ENCODE assay signal across 22 cellular contexts in genomic region chr2:60453301-60453700, GRCh38.
A peak's percentile ranks its signal among the peaks of the same experiment; 100 is the strongest.
DNase-seq lines count a peak whose midpoint lies in the region; ATAC-seq and TF ChIP-seq lines count a peak whose summit lies in the region.
"Had no signal": no experiment of that assay in that cellular context is flagged by ENCODE, and none has a peak within 500 bp of the region (broad histone marks: within the 10 kb centered on the region; RNA-seq: fewer than 3 reads in every experiment).

No MANE protein-coding gene starts in this region.

- no peak overlapping the region for H3K27ac ChIP-seq in HUES6 (ENCODE audit: low read depth, low read length)
- H3K27ac ChIP-seq in smooth muscle cell (ENCODE audit: low read depth) = peak overlapping the region; percentile 63
- no peak overlapping the region for H3K27ac ChIP-seq in PC-3 (ENCODE audit: low read length)
- H3K27ac ChIP-seq: epithelial cell of prostate, psoas muscle, SJSA1 had no signal

- no peaks in the 10 kb centered on the region for H3K9me3 Mint-ChIP-seq in endothelial cell (ENCODE audit: unreplicated experiment)
- peaks cover 2% of the 10 kb centered on the region for H3K9me3 Mint-ChIP-seq in memory B cell
- H3K9me3 Mint-ChIP-seq: activated T-helper 2 cell treated with anti-CD3 and anti-CD28 coated beads, Interferon-gamma antibody, Interleukin-2, Interleukin-4, amounts not matched to agents 10 μg/mL and 5 μg/mL and 100 μg/mL, durations not matched to agents 14 hours and 24 hours and 36 hours; CD4-positive, CD25-positive, alpha-beta regulatory T cell; central memory CD8-positive, alpha-beta T cell; nephron; stimulated activated effector memory CD8-positive, alpha-beta T cell treated with anti-CD3 and anti-CD28 coated beads, Interleukin-12 subunit alpha, Interleukin-12 subunit beta, amount 100 ng/mL, for 72 hours had no signal

- H2AFZ ChIP-seq in smooth muscle cell (ENCODE audit: low read depth) (no peak overlapping the region), PC-3 (ENCODE audit: low read length) (no peak overlapping the region)

- H3K36me3 ChIP-seq in HUES6 (ENCODE audit: control insufficient read depth, insufficient read depth, low read length) (no peaks in the 10 kb centered on the region), smooth muscle cell (ENCODE audit: low read depth) (no peaks in the 10 kb centered on the region), PC-3 (ENCODE audit: low read depth, low read length) (no peaks in the 10 kb centered on the region)
- H3K36me3 ChIP-seq: SJSA1 had no signal

- H3K4me3 Mint-ChIP-seq in endothelial cell (ENCODE audit: unreplicated experiment) (no peak overlapping the region), memory B cell (no peak overlapping the region)
- H3K4me3 Mint-ChIP-seq: activated naive CD8-positive, alpha-beta T cell; CD4-positive, CD25-positive, alpha-beta regulatory T cell; central memory CD8-positive, alpha-beta T cell; nephron; stimulated activated effector memory CD8-positive, alpha-beta T cell treated with anti-CD3 and anti-CD28 coated beads, Interleukin-12 subunit alpha, Interleukin-12 subunit beta, amount 100 ng/mL, for 72 hours had no signal

- intact Hi-C loops in PC-3 (cut with micrococcal nuclease) = no loop called here

- no peaks in the 10 kb centered on the region for H3K27me3 ChIP-seq in HUES6 (ENCODE audit: control insufficient read depth, insufficient read depth, low read length)
- H3K27me3 ChIP-seq in smooth muscle cell (ENCODE audit: low read depth) = no peaks in the 10 kb centered on the region
- no peaks in the 10 kb centered on the region for H3K27me3 ChIP-seq in PC-3 (ENCODE audit: low read length)
- H3K27me3 ChIP-seq: SJSA1 had no signal

- no peak for ATAC-seq in memory B cell (ENCODE audit: low read depth)
- no peak for ATAC-seq in PC-3
- ATAC-seq in GM21825 (IDR thresholded peaks at IDR 0.05; ENCODE audit: unreplicated experiment) = no peak
- ATAC-seq: psoas muscle; stimulated activated effector memory CD8-positive, alpha-beta T cell treated with anti-CD3 and anti-CD28 coated beads, Interleukin-12 subunit alpha, Interleukin-12 subunit beta, amount 100 ng/mL, for 72 hours had no signal

- no peak for TF ChIP-seq CTCF in endothelial cell (IDR thresholded peaks at IDR 0.05; ENCODE audit: unreplicated experiment)
- no peak for TF ChIP-seq CTCF in smooth muscle cell (IDR thresholded peaks at IDR 0.05; ENCODE audit: borderline replicate concordance, insufficient read depth, poor library complexity, severe bottlenecking)
- no peak for TF ChIP-seq CTCF in PC-3 (conservative IDR thresholded peaks at IDR 0.05; ENCODE audit: low read depth, low read length)

- H3K4me1 ChIP-seq in HUES6 (ENCODE audit: control insufficient read depth, insufficient read depth, low read length) (peaks cover 26% of the 10 kb centered on the region), smooth muscle cell (ENCODE audit: low read depth) (peaks cover 18% of the 10 kb centered on the region), PC-3 (ENCODE audit: insufficient read depth, low read length) (no peaks in the 10 kb centered on the region)
- H3K4me1 ChIP-seq: psoas muscle, SJSA1 had no signal

- H3K4me1 Mint-ChIP-seq in endothelial cell (ENCODE audit: unreplicated experiment) = peaks cover 14% of the 10 kb centered on the region
- H3K4me1 Mint-ChIP-seq in memory B cell = peaks cover 28% of the 10 kb centered on the region
- H3K4me1 Mint-ChIP-seq: CD4-positive, CD25-positive, alpha-beta regulatory T cell; central memory CD8-positive, alpha-beta T cell; stimulated activated effector memory CD8-positive, alpha-beta T cell treated with anti-CD3 and anti-CD28 coated beads, Interleukin-12 subunit alpha, Interleukin-12 subunit beta, amount 100 ng/mL, for 72 hours had no signal

- peak overlapping the region; percentile 77 for H3K27ac Mint-ChIP-seq in endothelial cell (ENCODE audit: unreplicated experiment)
- H3K27ac Mint-ChIP-seq in memory B cell = peak overlapping the region; percentile 89
- H3K27ac Mint-ChIP-seq: activated naive CD8-positive, alpha-beta T cell; activated T-helper 2 cell treated with anti-CD3 and anti-CD28 coated beads, Interferon-gamma antibody, Interleukin-2, Interleukin-4, amounts not matched to agents 10 μg/mL and 5 μg/mL and 100 μg/mL, durations not matched to agents 14 hours and 24 hours and 36 hours; CD4-positive, CD25-positive, alpha-beta regulatory T cell; stimulated activated effector memory CD8-positive, alpha-beta T cell treated with anti-CD3 and anti-CD28 coated beads, Interleukin-12 subunit alpha, Interleukin-12 subunit beta, amount 100 ng/mL, for 72 hours had no signal

- H3F3A ChIP-seq in smooth muscle cell (ENCODE audit: low read depth) (peaks cover 6% of the 10 kb centered on the region), PC-3 (ENCODE audit: low read length, unreplicated experiment) (no peaks in the 10 kb centered on the region)

- no peaks in the 10 kb centered on the region for H3K36me3 Mint-ChIP-seq in endothelial cell (ENCODE audit: low read depth, unreplicated experiment)
- peaks cover 25% of the 10 kb centered on the region for H3K36me3 Mint-ChIP-seq in memory B cell
- H3K36me3 Mint-ChIP-seq: activated naive CD8-positive, alpha-beta T cell; CD4-positive, CD25-positive, alpha-beta regulatory T cell; stimulated activated effector memory CD8-positive, alpha-beta T cell treated with anti-CD3 and anti-CD28 coated beads, Interleukin-12 subunit alpha, Interleukin-12 subunit beta, amount 100 ng/mL, for 72 hours had no signal

- H3K9me3 ChIP-seq in HUES6 (ENCODE audit: control insufficient read depth, insufficient read depth, low read depth, low read length) (no peaks in the 10 kb centered on the region), smooth muscle cell (replicated peaks; ENCODE audit: low read depth) (no peaks in the 10 kb centered on the region), PC-3 (ENCODE audit: low read length) (no peaks in the 10 kb centered on the region)
- H3K9me3 ChIP-seq: psoas muscle, SJSA1 had no signal

- POLR2A ChIA-PET in PC-3 (lab: Charles Lee; ENCODE audit: unreplicated experiment) = no interaction called here

- DNase-seq in endothelial cell (ENCODE audit: low spot score) (peak; percentile 73), memory B cell (ENCODE audit: low spot score in 2 of 2) (no peak), smooth muscle cell (lab: John Stamatoyannopoulos, UW; ENCODE audit: unreplicated experiment) (no peak), PC-3 (no peak), mesenteric fat pad (ENCODE audit: low spot score) (no peak), DMS 273 treated with DMSO at 0.1 percent for 48 hours (lab: John Stamatoyannopoulos, UW) (no peak)
- DNase-seq: activated CD4-positive, alpha-beta T cell treated with anti-CD3 and anti-CD28 coated beads, Interleukin-2, amount 50 U/mL, for 1 hour; activated CD8-positive, alpha-beta memory T cell treated with anti-CD3 and anti-CD28 coated beads, Interleukin-2, amount 50 U/mL, for 48 hours; CD4-positive, CD25-positive, alpha-beta regulatory T cell; NCI-H1092 treated with DMSO at 0.1 percent for 48 hours; psoas muscle; stimulated activated CD4-positive, alpha-beta T cell treated with anti-CD3 and anti-CD28 coated beads, Interleukin-2, amount 100 ng/mL, for 24 hours; T-helper 2 cell had no signal

- H3K4me2 ChIP-seq in smooth muscle cell (peak overlapping the region; percentile 52), PC-3 (ENCODE audit: low read length) (no peak overlapping the region)

- no peaks in the 10 kb centered on the region for H3K9me2 ChIP-seq in PC-3 (replicated peaks; ENCODE audit: low read length)

- H3K79me2 ChIP-seq in smooth muscle cell (ENCODE audit: low read depth) (peaks cover 19% of the 10 kb centered on the region), PC-3 (ENCODE audit: low read length) (no peaks in the 10 kb centered on the region)

- H4K20me1 ChIP-seq in smooth muscle cell (ENCODE audit: low read depth) = no peaks in the 10 kb centered on the region
- H4K20me1 ChIP-seq in PC-3 (ENCODE audit: low read length) = no peaks in the 10 kb centered on the region

- no TSS peak for BruUV-seq in PC-3 (replicated peaks; lab: Mats Ljungman, UMichigan)

- CTCF ChIA-PET in PC-3 (lab: Charles Lee) = no interaction called here

- H3K9ac ChIP-seq in HUES6 (ENCODE audit: low read length) (peak overlapping the region; percentile 40), smooth muscle cell (ENCODE audit: low read depth) (peak overlapping the region; percentile 39), PC-3 (ENCODE audit: low read length) (no peak overlapping the region)

- peaks cover 2% of the 10 kb centered on the region for H3K27me3 Mint-ChIP-seq in endothelial cell (ENCODE audit: unreplicated experiment)
- no peaks in the 10 kb centered on the region for H3K27me3 Mint-ChIP-seq in memory B cell
- H3K27me3 Mint-ChIP-seq: activated naive CD8-positive, alpha-beta T cell had no signal

- H3K4me3 ChIP-seq in HUES6 (ENCODE audit: low read depth, low read length) = no peak overlapping the region
- no peak overlapping the region for H3K4me3 ChIP-seq in smooth muscle cell
- H3K4me3 ChIP-seq in PC-3 (ENCODE audit: low read length) = no peak overlapping the region
- H3K4me3 ChIP-seq: psoas muscle, SJSA1 had no signal

- 59% methylated on average over 16 of the region's 16 CpGs for WGBS in smooth muscle cell (ENCODE audit: low lambda C conversion rate)
